In the genomic region with DNA sequence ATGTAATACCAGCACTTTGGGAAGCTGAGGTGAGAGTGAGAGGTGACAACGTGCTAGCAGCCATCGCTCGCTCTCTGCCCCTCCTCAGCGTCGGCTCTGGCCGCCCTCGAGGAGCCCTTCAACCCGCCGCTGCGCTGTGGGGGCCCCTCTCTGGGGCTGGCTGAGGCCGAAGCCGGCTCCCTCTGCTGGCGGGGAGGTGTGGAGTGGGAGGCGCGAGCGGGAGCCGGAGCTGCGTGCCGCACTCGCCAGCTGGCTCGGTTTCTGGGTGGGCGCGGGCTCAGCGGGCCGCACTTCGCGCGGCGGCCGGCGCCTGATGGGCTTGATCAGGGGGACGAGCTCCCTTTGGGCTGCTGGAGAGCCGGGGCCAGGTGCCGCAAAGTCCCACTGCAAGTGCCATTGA, we compare ENCODE assay signal across 10 cellular contexts.
DNase-seq lines count a peak whose midpoint lies in the region; ATAC-seq, FAIRE-seq and TF ChIP-seq lines count a peak whose summit lies in the region.
"Had no signal": no experiment of that assay in that cellular context is flagged by ENCODE, and none has a peak within 500 bp of the region (broad histone marks: within the 10 kb centered on the region; RNA-seq: fewer than 3 reads in every experiment).

No MANE protein-coding gene starts in this region.

- no peak for TF ChIP-seq EP300 in suprapubic skin (IDR thresholded peaks at IDR 0.05)

- H3K27me3 Mint-ChIP-seq in activated CD8-positive, alpha-beta T cell treated with anti-CD3 and anti-CD28 coated beads for 36 hours, result peaks cover 14% of the 10 kb centered on the region
- H3K27me3 Mint-ChIP-seq in activated CD8-positive, alpha-beta T cell treated with anti-CD3 and anti-CD28 coated beads, Interleukin-2, amount 10 ng/mL, durations not matched to agents 7 days and 5 days (ENCODE audit: low read depth), result peaks cover 8% of the 10 kb centered on the region

- CTCF ChIA-PET in activated CD8-positive, alpha-beta T cell treated with anti-CD3 and anti-CD28 coated beads for 36 hours (lab: Charles Lee), result interaction anchor here (0.8 kb wide), 1 partner anchor 11 kb away, joined by 4 read pairs; no protein-coding TSS in a partner anchor
- CTCF ChIA-PET in activated CD8-positive, alpha-beta T cell treated with anti-CD3 and anti-CD28 coated beads, Interleukin-2, amount 10 ng/mL, durations not matched to agents 7 days and 5 days (lab: Charles Lee), result interaction anchor here (0.8 kb wide), 1 partner anchor 14 kb away, joined by 3 read pairs; no protein-coding TSS in a partner anchor

- peak; percentile 19 for DNase-seq in activated CD8-positive, alpha-beta T cell treated with anti-CD3 and anti-CD28 coated beads for 36 hours
- no peak for DNase-seq in activated CD8-positive, alpha-beta T cell treated with anti-CD3 and anti-CD28 coated beads, Interleukin-2, amount 10 ng/mL, durations not matched to agents 7 days and 5 days
- no peak for DNase-seq in ascending aorta (ENCODE audit: low spot score in 2 of 2)
- no peak for DNase-seq in keratinocyte (ENCODE audit: low read depth, low spot score)
- DNase-seq in suprapubic skin (ENCODE audit: low spot score in 2 of 2), result no peak
- DNase-seq: SHP77 had no signal

- H3K9me3 ChIP-seq in ascending aorta, result no peaks in the 10 kb centered on the region
- H3K9me3 ChIP-seq in keratinocyte (ENCODE audit: control insufficient read depth, low read depth, low read length), result no peaks in the 10 kb centered on the region
- no peaks in the 10 kb centered on the region for H3K9me3 ChIP-seq in suprapubic skin

- no peaks in the 10 kb centered on the region for H3K4me1 Mint-ChIP-seq in activated CD8-positive, alpha-beta T cell treated with anti-CD3 and anti-CD28 coated beads for 36 hours (ENCODE audit: low read depth)
- no peaks in the 10 kb centered on the region for H3K4me1 Mint-ChIP-seq in activated CD8-positive, alpha-beta T cell treated with anti-CD3 and anti-CD28 coated beads, Interleukin-2, amount 10 ng/mL, durations not matched to agents 7 days and 5 days (ENCODE audit: low read depth)

- TF ChIP-seq CTCF in activated CD8-positive, alpha-beta T cell treated with anti-CD3 and anti-CD28 coated beads for 36 hours (IDR thresholded peaks at IDR 0.05), result no peak
- TF ChIP-seq CTCF in ascending aorta (IDR thresholded peaks at IDR 0.05), result peak in 2 of 3 experiments; percentile 26 to 47
- peak in 2 of 3 experiments; percentile 35 to 63 for TF ChIP-seq CTCF in keratinocyte (optimal IDR thresholded peaks at IDR 0.05 in 1 of 3, IDR thresholded peaks at IDR 0.05 in 1 of 3, conservative IDR thresholded peaks at IDR 0.05 in 1 of 3; ENCODE audit: extremely low read depth in 1 of 3, insufficient read depth in 2 of 3, low read length in 3 of 3)
- no peak for TF ChIP-seq CTCF in suprapubic skin (IDR thresholded peaks at IDR 0.05)

- TF ChIP-seq POLR2A in suprapubic skin (IDR thresholded peaks at IDR 0.05), result no peak

- no peak for FAIRE-seq in keratinocyte (lab: Jason Lieb, UNC)

- 42% methylated on average over 13 of the region's 34 CpGs for WGBS in suprapubic skin

- dilution Hi-C loops in keratinocyte (cut with MboI; ENCODE audit: extremely low pct_ligation_motif_present, low sequenced_read_pairs), result no loop called here

- no peaks in the 10 kb centered on the region for H3K4me1 ChIP-seq in ascending aorta
- H3K4me1 ChIP-seq in keratinocyte (ENCODE audit: control insufficient read depth, extremely low read depth, insufficient read depth, low read length), result no peaks in the 10 kb centered on the region
- no peaks in the 10 kb centered on the region for H3K4me1 ChIP-seq in suprapubic skin

- intact Hi-C loops in activated CD8-positive, alpha-beta T cell treated with anti-CD3 and anti-CD28 coated beads for 36 hours (cut with micrococcal nuclease), result no loop called here
- intact Hi-C loops in ascending aorta (cut with DNase I), result no loop called here

- no peak overlapping the region for H3K9ac ChIP-seq in keratinocyte (ENCODE audit: control insufficient read depth, extremely low read depth, insufficient read depth, low read length)

- ATAC-seq in activated CD8-positive, alpha-beta T cell treated with anti-CD3 and anti-CD28 coated beads for 36 hours, result peak; percentile 37
- no peak for ATAC-seq in activated CD8-positive, alpha-beta T cell treated with anti-CD3 and anti-CD28 coated beads, Interleukin-2, amount 10 ng/mL, durations not matched to agents 7 days and 5 days
- ATAC-seq in GM21390 (IDR thresholded peaks at IDR 0.05; ENCODE audit: unreplicated experiment) (no peak), GM21825 (IDR thresholded peaks at IDR 0.05; ENCODE audit: unreplicated experiment) (no peak), HG03442 (IDR thresholded peaks at IDR 0.05; ENCODE audit: unreplicated experiment) (no peak)

- H3K4me2 ChIP-seq in keratinocyte (ENCODE audit: control insufficient read depth, extremely low read depth, insufficient read depth, low read depth, low read length), result peak overlapping the region; percentile 27

- no peak overlapping the region for H3K4me3 Mint-ChIP-seq in activated CD8-positive, alpha-beta T cell treated with anti-CD3 and anti-CD28 coated beads for 36 hours
- H3K4me3 Mint-ChIP-seq in activated CD8-positive, alpha-beta T cell treated with anti-CD3 and anti-CD28 coated beads, Interleukin-2, amount 10 ng/mL, durations not matched to agents 7 days and 5 days, result no peak overlapping the region

- H3K79me2 ChIP-seq in keratinocyte (ENCODE audit: control insufficient read depth, insufficient read depth, low read length), result no peaks in the 10 kb centered on the region

- peak overlapping the region; percentile 12 for H2AFZ ChIP-seq in keratinocyte (ENCODE audit: control insufficient read depth, low read length)

- H3K27me3 ChIP-seq in ascending aorta (no peaks in the 10 kb centered on the region), keratinocyte (ENCODE audit: control insufficient read depth, extremely low read depth, insufficient read depth, low read length) (no peaks in the 10 kb centered on the region), suprapubic skin (peaks cover 20% of the 10 kb centered on the region)

- H3K9me1 ChIP-seq in keratinocyte (ENCODE audit: control insufficient read depth, extremely low read depth, insufficient read depth, low read length), result no peaks in the 10 kb centered on the region

- H3K36me3 ChIP-seq in ascending aorta (no peaks in the 10 kb centered on the region), keratinocyte (ENCODE audit: control insufficient read depth in 2 of 2, extremely low read depth in 1 of 2, insufficient read depth in 2 of 2, low read length in 2 of 2) (no peaks in the 10 kb centered on the region), suprapubic skin (no peaks in the 10 kb centered on the region)

- POLR2A ChIA-PET in activated CD8-positive, alpha-beta T cell treated with anti-CD3 and anti-CD28 coated beads for 36 hours (lab: Charles Lee), result interaction anchor here (0.6 kb wide), 1 partner anchor 311 kb away, joined by 3 read pairs; no protein-coding TSS in a partner anchor
- POLR2A ChIA-PET in activated CD8-positive, alpha-beta T cell treated with anti-CD3 and anti-CD28 coated beads, Interleukin-2, amount 10 ng/mL, durations not matched to agents 7 days and 5 days (lab: Charles Lee), result no interaction called here

- H3K36me3 Mint-ChIP-seq in activated CD8-positive, alpha-beta T cell treated with anti-CD3 and anti-CD28 coated beads for 36 hours (ENCODE audit: low read depth), result no peaks in the 10 kb centered on the region
- no peaks in the 10 kb centered on the region for H3K36me3 Mint-ChIP-seq in activated CD8-positive, alpha-beta T cell treated with anti-CD3 and anti-CD28 coated beads, Interleukin-2, amount 10 ng/mL, durations not matched to agents 7 days and 5 days (ENCODE audit: low read depth)
- H3K36me3 Mint-ChIP-seq: CD4-positive, alpha-beta memory T cell had no signal

- no peaks in the 10 kb centered on the region for H3K9me3 Mint-ChIP-seq in activated CD8-positive, alpha-beta T cell treated with anti-CD3 and anti-CD28 coated beads for 36 hours
- H3K9me3 Mint-ChIP-seq in activated CD8-positive, alpha-beta T cell treated with anti-CD3 and anti-CD28 coated beads, Interleukin-2, amount 10 ng/mL, durations not matched to agents 7 days and 5 days (ENCODE audit: insufficient read depth), result no peaks in the 10 kb centered on the region
- H3K9me3 Mint-ChIP-seq: CD4-positive, alpha-beta memory T cell had no signal

- no peaks in the 10 kb centered on the region for H4K20me1 ChIP-seq in keratinocyte (ENCODE audit: control insufficient read depth, extremely low read depth, insufficient read depth, low read length)

- H3K4me3 ChIP-seq in ascending aorta, result peak overlapping the region; percentile 28 to 58
- H3K4me3 ChIP-seq in keratinocyte (ENCODE audit: control insufficient read depth in 2 of 3, extremely low read depth in 1 of 3, insufficient read depth in 2 of 3, low read depth in 1 of 3, low read length in 3 of 3), result peak overlapping the region in 2 of 3 experiments; percentile 20 to 22
- H3K4me3 ChIP-seq in suprapubic skin, result peak overlapping the region; percentile 14

- no peak overlapping the region for H3K27ac Mint-ChIP-seq in activated CD8-positive, alpha-beta T cell treated with anti-CD3 and anti-CD28 coated beads for 36 hours
- no peak overlapping the region for H3K27ac Mint-ChIP-seq in activated CD8-positive, alpha-beta T cell treated with anti-CD3 and anti-CD28 coated beads, Interleukin-2, amount 10 ng/mL, durations not matched to agents 7 days and 5 days
- H3K27ac Mint-ChIP-seq: CD4-positive, alpha-beta memory T cell had no signal

- no peak overlapping the region for H3K27ac ChIP-seq in ascending aorta
- no peak overlapping the region for H3K27ac ChIP-seq in keratinocyte (ENCODE audit: control insufficient read depth, insufficient read depth, low read length)
- H3K27ac ChIP-seq in suprapubic skin, result no peak overlapping the region

Comparison
In these comparisons a context has a peak if more than half of its experiments do, and no peak if none do; other contexts are left out.
1. CTCF ChIP-seq: peak in ascending aorta (2 of 3) and keratinocyte (2 of 3); none in activated CD8-positive, alpha-beta T cell treated with anti-CD3 and anti-CD28 coated beads for 36 hours (single experiment) and suprapubic skin (0 of 2).
2. Peak in every context shown above with its lines, with median percentiles within 50 percentile points of each other: H3K4me3 ChIP-seq.